8 cellular contexts compared by ENCODE assay signal in the genomic region with DNA sequence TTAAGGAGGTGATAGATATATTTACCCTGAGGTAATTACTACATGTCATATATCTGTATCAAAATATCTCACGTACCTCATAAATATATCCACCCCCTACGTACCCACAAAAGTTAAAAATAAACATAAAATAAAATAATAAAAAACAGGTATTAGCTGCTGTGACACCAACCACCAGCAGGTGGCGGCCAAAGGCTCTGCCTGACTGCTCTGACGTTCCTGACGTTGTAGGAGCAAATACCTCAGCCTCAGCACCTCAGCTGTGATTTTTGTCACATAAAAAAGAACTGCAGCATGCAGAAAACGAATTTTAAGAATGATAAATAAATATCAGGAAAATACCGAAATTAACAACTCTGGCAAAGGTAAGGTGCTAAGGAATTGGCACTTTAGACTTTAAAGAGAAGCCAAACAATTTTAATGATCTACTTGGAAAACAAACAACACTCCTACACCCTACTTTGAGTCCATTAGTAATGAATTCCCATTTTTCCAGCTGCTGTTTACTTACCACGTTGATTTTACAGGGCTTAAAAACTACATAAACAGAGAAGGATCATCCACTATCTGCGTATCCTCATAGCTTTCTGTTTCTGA.
DNase-seq lines count a peak whose midpoint lies in the region; ATAC-seq and TF ChIP-seq lines count a peak whose summit lies in the region.

No MANE protein-coding gene starts in this region.

- H3K27me3 Mint-ChIP-seq in activated CD4-positive, alpha-beta memory T cell treated with anti-CD3 and anti-CD28 coated beads, Interleukin-2, amount 10 ng/mL, durations not matched to agents 7 days and 5 days: peaks cover 16% of the 10 kb centered on the region
- H3K27me3 Mint-ChIP-seq in nephron (ENCODE audit: low read depth): no peaks in the 10 kb centered on the region
- H3K27me3 Mint-ChIP-seq in stimulated activated naive CD8-positive, alpha-beta T cell treated with anti-CD3 and anti-CD28 coated beads, Interleukin-15, amount 100 ng/mL, for 72 hours: no peaks in the 10 kb centered on the region

- H3K36me3 ChIP-seq in HCT116 (ENCODE audit: control insufficient read depth in 1 of 2, insufficient read depth in 2 of 2, low read length in 2 of 2): no peaks in the 10 kb centered on the region

- H3K9ac ChIP-seq in HCT116 (ENCODE audit: low read length): no peak overlapping the region

- TF ChIP-seq CTCF in HCT116 (IDR thresholded peaks at IDR 0.05 in 2 of 3, conservative IDR thresholded peaks at IDR 0.05 in 1 of 3; ENCODE audit: borderline replicate concordance in 1 of 3, insufficient read depth in 1 of 3, low read depth in 2 of 3, low read length in 2 of 3) (peak; percentile 65 to 82 (median 69); a peak in 5 of 6 replicates), nephron (IDR thresholded peaks at IDR 0.05; ENCODE audit: unreplicated experiment in 3 of 3) (peak; percentile 85 to 93 (median 88))

- H3K79me2 ChIP-seq in HCT116 (ENCODE audit: insufficient read depth, low read length): no peaks in the 10 kb centered on the region

- H3K9me3 ChIP-seq in HCT116 (ENCODE audit: control insufficient read depth in 1 of 2, insufficient read depth in 1 of 2, low read depth in 1 of 2, low read length in 2 of 2): no peaks in the 10 kb centered on the region

- H2AFZ ChIP-seq in HCT116 (ENCODE audit: low read depth, low read length, poor library complexity, severe bottlenecking): peak overlapping the region; percentile 12

- H4K20me1 ChIP-seq in HCT116 (ENCODE audit: insufficient read depth): no peaks in the 10 kb centered on the region

- no peak overlapping the region for H3K4me3 ChIP-seq in HCT116 (replicated peaks in 1 of 2; ENCODE audit: low read depth in 1 of 2, low read length in 2 of 2)

- CTCF ChIA-PET in HCT116 (lab: Charles Lee): interaction anchor here (1.0 to 1.9 kb wide), 11 partner anchors 8 to 262 kb away, joined by 3 to 10 read pairs (median 6); no protein-coding TSS in a partner anchor
- CTCF ChIA-PET in activated CD4-positive, alpha-beta memory T cell treated with anti-CD3 and anti-CD28 coated beads, Interleukin-2, amount 10 ng/mL, durations not matched to agents 7 days and 5 days (lab: Charles Lee): interaction anchor here (0.6 to 3.3 kb wide), 22 partner anchors 10 to 346 kb away, joined by 3 to 32 read pairs (median 4); a partner anchor contains a TSS

- H3K4me2 ChIP-seq in HCT116 (ENCODE audit: low read length): no peak overlapping the region

- intact Hi-C loops in HCT116 (cut with micrococcal nuclease): loop anchor here (2.0 to 5.0 kb wide), 2 partner anchors 262 to 1123 kb away; no protein-coding TSS in a partner anchor

- no peaks in the 10 kb centered on the region for H3K9me2 ChIP-seq in HCT116 (ENCODE audit: insufficient read depth)

- no peak overlapping the region for H3K4me3 Mint-ChIP-seq in activated CD4-positive, alpha-beta memory T cell treated with anti-CD3 and anti-CD28 coated beads, Interleukin-2, amount 10 ng/mL, durations not matched to agents 7 days and 5 days
- H3K4me3 Mint-ChIP-seq in nephron: no peak overlapping the region
- no peak overlapping the region for H3K4me3 Mint-ChIP-seq in stimulated activated naive CD8-positive, alpha-beta T cell treated with anti-CD3 and anti-CD28 coated beads, Interleukin-15, amount 100 ng/mL, for 72 hours

- DNase-seq in EH (ENCODE audit: low read depth) (peak; percentile 54), HCT116 (ENCODE audit: low read depth, low spot score) (peak; percentile 33), NCI-H2227 treated with DMSO at 0.1 percent for 48 hours (lab: John Stamatoyannopoulos, UW) (peak; percentile 32), epidermal melanocyte (ENCODE audit: insufficient read length, low spot score) (peak; percentile 35), GOT3 (lab: John Stamatoyannopoulos, UW) (no peak)
- peak; percentile 51 for DNase-seq in activated CD4-positive, alpha-beta memory T cell treated with anti-CD3 and anti-CD28 coated beads, Interleukin-2, amount 10 ng/mL, durations not matched to agents 7 days and 5 days
- peak; percentile 27 to 34 for DNase-seq in stimulated activated naive CD8-positive, alpha-beta T cell treated with anti-CD3 and anti-CD28 coated beads, Interleukin-15, amount 100 ng/mL, for 72 hours

- peak; percentile 65 for TF ChIP-seq RAD21 in HCT116 (IDR thresholded peaks at IDR 0.05; ENCODE audit: low read depth)

- peak; percentile 80 for ATAC-seq in HCT116
- no peak for ATAC-seq in stimulated activated naive CD8-positive, alpha-beta T cell treated with anti-CD3 and anti-CD28 coated beads, Interleukin-15, amount 100 ng/mL, for 72 hours

- RAD21 ChIA-PET in HCT116 (lab: Charles Lee; ENCODE audit: low non-redundant PET in 1 of 2, low total read pairs in 2 of 2, uncharacterized antibody in 2 of 2, unreplicated experiment in 2 of 2): no interaction called here

- peaks cover 4% of the 10 kb centered on the region for H3K4me1 Mint-ChIP-seq in activated CD4-positive, alpha-beta memory T cell treated with anti-CD3 and anti-CD28 coated beads, Interleukin-2, amount 10 ng/mL, durations not matched to agents 7 days and 5 days
- H3K4me1 Mint-ChIP-seq in nephron: peaks cover 7% of the 10 kb centered on the region
- H3K4me1 Mint-ChIP-seq in stimulated activated naive CD8-positive, alpha-beta T cell treated with anti-CD3 and anti-CD28 coated beads, Interleukin-15, amount 100 ng/mL, for 72 hours: peaks cover 10% of the 10 kb centered on the region

- no peaks in the 10 kb centered on the region for H3K36me3 Mint-ChIP-seq in activated CD4-positive, alpha-beta memory T cell treated with anti-CD3 and anti-CD28 coated beads, Interleukin-2, amount 10 ng/mL, durations not matched to agents 7 days and 5 days (ENCODE audit: low read depth)
- no peaks in the 10 kb centered on the region for H3K36me3 Mint-ChIP-seq in nephron (ENCODE audit: low read depth)

- no peaks in the 10 kb centered on the region for H3K9me3 Mint-ChIP-seq in activated CD4-positive, alpha-beta memory T cell treated with anti-CD3 and anti-CD28 coated beads, Interleukin-2, amount 10 ng/mL, durations not matched to agents 7 days and 5 days
- no peaks in the 10 kb centered on the region for H3K9me3 Mint-ChIP-seq in nephron
- peaks cover 0 to 2% of the 10 kb centered on the region in 2 donors for H3K9me3 Mint-ChIP-seq in stimulated activated naive CD8-positive, alpha-beta T cell treated with anti-CD3 and anti-CD28 coated beads, Interleukin-15, amount 100 ng/mL, for 72 hours

- H3K27me3 ChIP-seq in HCT116 (ENCODE audit: insufficient read depth, low read length): 0 out of 2 replicates have a peak, but pooled peaks cover 8% of the 10 kb centered on the region

- H3K27ac ChIP-seq in HCT116 (ENCODE audit: low read depth, low read length): no peak overlapping the region

- H3K27ac Mint-ChIP-seq in activated CD4-positive, alpha-beta memory T cell treated with anti-CD3 and anti-CD28 coated beads, Interleukin-2, amount 10 ng/mL, durations not matched to agents 7 days and 5 days: no peak overlapping the region
- no peak overlapping the region for H3K27ac Mint-ChIP-seq in nephron
- no peak overlapping the region for H3K27ac Mint-ChIP-seq in stimulated activated naive CD8-positive, alpha-beta T cell treated with anti-CD3 and anti-CD28 coated beads, Interleukin-15, amount 100 ng/mL, for 72 hours

- TF ChIP-seq POLR2A in HCT116 (IDR thresholded peaks at IDR 0.05; ENCODE audit: borderline replicate concordance, extremely low read depth, insufficient read depth, insufficient read length): no peak

- no peaks in the 10 kb centered on the region for H3K4me1 ChIP-seq in HCT116 (ENCODE audit: control insufficient read depth in 1 of 2, insufficient read depth in 2 of 2, low read length in 2 of 2)

- BruUV-seq in HCT116 (replicated peaks; lab: Mats Ljungman, UMichigan): no TSS peak

- POLR2A ChIA-PET in HCT116 (lab: Charles Lee): no interaction called here
- POLR2A ChIA-PET in activated CD4-positive, alpha-beta memory T cell treated with anti-CD3 and anti-CD28 coated beads, Interleukin-2, amount 10 ng/mL, durations not matched to agents 7 days and 5 days (lab: Charles Lee): no interaction called here

TF ChIP-seq in HCT116, 20 proteins besides CTCF, POLR2A, EP300 and RAD21:
- no peak for TF ChIP-seq SIN3A (IDR thresholded peaks at IDR 0.05; ENCODE audit: low read depth)
- no peak for TF ChIP-seq JUND (IDR thresholded peaks at IDR 0.05)
- no peak for TF ChIP-seq EGR1 (IDR thresholded peaks at IDR 0.05; ENCODE audit: low read depth)
- TF ChIP-seq ELF1 (IDR thresholded peaks at IDR 0.05; ENCODE audit: borderline replicate concordance, low read depth): no peak
- TF ChIP-seq POLR2AphosphoS5 (IDR thresholded peaks at IDR 0.05; ENCODE audit: low read depth, low read length): no peak
- no peak for TF ChIP-seq EZH2phosphoT487 (IDR thresholded peaks at IDR 0.05; ENCODE audit: borderline replicate concordance)
- TF ChIP-seq, protein P1, sequence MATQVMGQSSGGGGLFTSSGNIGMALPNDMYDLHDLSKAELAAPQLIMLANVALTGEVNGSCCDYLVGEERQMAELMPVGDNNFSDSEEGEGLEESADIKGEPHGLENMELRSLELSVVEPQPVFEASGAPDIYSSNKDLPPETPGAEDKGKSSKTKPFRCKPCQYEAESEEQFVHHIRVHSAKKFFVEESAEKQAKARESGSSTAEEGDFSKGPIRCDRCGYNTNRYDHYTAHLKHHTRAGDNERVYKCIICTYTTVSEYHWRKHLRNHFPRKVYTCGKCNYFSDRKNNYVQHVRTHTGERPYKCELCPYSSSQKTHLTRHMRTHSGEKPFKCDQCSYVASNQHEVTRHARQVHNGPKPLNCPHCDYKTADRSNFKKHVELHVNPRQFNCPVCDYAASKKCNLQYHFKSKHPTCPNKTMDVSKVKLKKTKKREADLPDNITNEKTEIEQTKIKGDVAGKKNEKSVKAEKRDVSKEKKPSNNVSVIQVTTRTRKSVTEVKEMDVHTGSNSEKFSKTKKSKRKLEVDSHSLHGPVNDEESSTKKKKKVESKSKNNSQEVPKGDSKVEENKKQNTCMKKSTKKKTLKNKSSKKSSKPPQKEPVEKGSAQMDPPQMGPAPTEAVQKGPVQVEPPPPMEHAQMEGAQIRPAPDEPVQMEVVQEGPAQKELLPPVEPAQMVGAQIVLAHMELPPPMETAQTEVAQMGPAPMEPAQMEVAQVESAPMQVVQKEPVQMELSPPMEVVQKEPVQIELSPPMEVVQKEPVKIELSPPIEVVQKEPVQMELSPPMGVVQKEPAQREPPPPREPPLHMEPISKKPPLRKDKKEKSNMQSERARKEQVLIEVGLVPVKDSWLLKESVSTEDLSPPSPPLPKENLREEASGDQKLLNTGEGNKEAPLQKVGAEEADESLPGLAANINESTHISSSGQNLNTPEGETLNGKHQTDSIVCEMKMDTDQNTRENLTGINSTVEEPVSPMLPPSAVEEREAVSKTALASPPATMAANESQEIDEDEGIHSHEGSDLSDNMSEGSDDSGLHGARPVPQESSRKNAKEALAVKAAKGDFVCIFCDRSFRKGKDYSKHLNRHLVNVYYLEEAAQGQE (IDR thresholded peaks at IDR 0.05; ENCODE audit: low read depth): no peak
- TF ChIP-seq SRF (IDR thresholded peaks at IDR 0.05; ENCODE audit: low read depth): no peak
- TF ChIP-seq, protein P2, sequence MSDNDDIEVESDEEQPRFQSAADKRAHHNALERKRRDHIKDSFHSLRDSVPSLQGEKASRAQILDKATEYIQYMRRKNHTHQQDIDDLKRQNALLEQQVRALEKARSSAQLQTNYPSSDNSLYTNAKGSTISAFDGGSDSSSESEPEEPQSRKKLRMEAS (IDR thresholded peaks at IDR 0.05): no peak
- TF ChIP-seq ZFX (IDR thresholded peaks at IDR 0.05): no peak
TF ChIP-seq in HCT116: peak in this region for 0.
